21 cellular contexts compared by ENCODE assay signal in the genomic region with DNA sequence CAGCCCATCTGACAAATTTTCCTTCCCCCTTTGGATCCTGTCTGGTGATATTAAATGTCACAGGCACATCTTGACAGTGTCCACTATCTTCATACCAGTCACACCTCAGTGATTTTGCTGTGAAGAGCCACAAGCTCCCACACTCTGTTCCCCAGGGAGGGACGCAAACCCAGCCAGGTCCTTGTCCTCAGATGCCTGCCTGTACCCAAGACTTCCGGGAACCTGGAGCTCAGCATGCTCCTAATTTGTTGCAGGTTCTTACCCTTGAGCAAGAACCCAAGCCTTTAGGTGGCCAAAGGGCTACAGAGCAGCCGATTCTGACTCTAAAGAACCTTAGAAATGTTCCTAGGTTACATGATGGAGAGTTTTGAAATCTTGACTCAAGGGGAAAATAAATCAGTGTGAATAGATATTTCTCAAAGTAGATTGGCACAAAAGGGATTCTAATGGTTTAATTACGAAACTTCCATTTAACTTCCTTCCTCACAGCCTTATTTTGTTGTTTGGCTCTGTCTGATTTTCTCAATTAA.
A peak's percentile ranks its signal among the peaks of the same experiment; 100 is the strongest.
DNase-seq lines count a peak whose midpoint lies in the region; ATAC-seq and TF ChIP-seq lines count a peak whose summit lies in the region.
"Had no signal": no experiment of that assay in that cellular context is flagged by ENCODE, and none has a peak within 500 bp of the region (broad histone marks: within the 10 kb centered on the region; RNA-seq: fewer than 3 reads in every experiment).

No MANE protein-coding gene starts in this region.

- no peak overlapping the region for H3K4me3 Mint-ChIP-seq in naive B cell
- H3K4me3 Mint-ChIP-seq in stimulated activated naive CD8-positive, alpha-beta T cell treated with anti-CD3 and anti-CD28 coated beads, Interleukin-15, amount 100 ng/mL, for 72 hours: no peak overlapping the region
- H3K4me3 Mint-ChIP-seq: CD8-positive, alpha-beta memory T cell had no signal

- peaks cover 0 to 7% (median 5%) of the 10 kb centered on the region in 3 donors for H3K4me1 Mint-ChIP-seq in naive B cell
- H3K4me1 Mint-ChIP-seq in stimulated activated naive CD8-positive, alpha-beta T cell treated with anti-CD3 and anti-CD28 coated beads, Interleukin-15, amount 100 ng/mL, for 72 hours: no peaks in the 10 kb centered on the region
- H3K4me1 Mint-ChIP-seq: CD8-positive, alpha-beta memory T cell had no signal

- ATAC-seq in naive B cell (ENCODE audit: low read depth in 2 of 2) (no peak), omental fat pad (ENCODE audit: low FRiP score) (no peak)
- no peak for ATAC-seq in stimulated activated naive CD8-positive, alpha-beta T cell treated with anti-CD3 and anti-CD28 coated beads, Interleukin-15, amount 100 ng/mL, for 72 hours

- peak overlapping the region in 9 of 11 experiments; percentile 24 to 60 (median 39); a peak in 14 of 22 replicates for H3K4me2 ChIP-seq in BLaER1 treated with 17β-estradiol and CSF1 and Interleukin-3, amounts not matched to agents 10 nM and 100 nM
- H3K4me2 ChIP-seq: KMS-11 had no signal

- TF ChIP-seq CTCF in omental fat pad (IDR thresholded peaks at IDR 0.05): no peak

- peak overlapping the region in 4 of 6 donors; percentile 59 to 85 (median 78) for H3K27ac Mint-ChIP-seq in naive B cell
- H3K27ac Mint-ChIP-seq in stimulated activated naive CD8-positive, alpha-beta T cell treated with anti-CD3 and anti-CD28 coated beads, Interleukin-15, amount 100 ng/mL, for 72 hours: no peak overlapping the region

- no peak for DNase-seq in adipocyte (ENCODE audit: low read depth)
- no peak for DNase-seq in naive B cell
- DNase-seq in omental fat pad (ENCODE audit: low spot score): no peak
- no peak for DNase-seq in stimulated activated naive CD8-positive, alpha-beta T cell treated with anti-CD3 and anti-CD28 coated beads, Interleukin-15, amount 100 ng/mL, for 72 hours
- no peak for DNase-seq in activated CD4-positive, alpha-beta T cell treated with anti-CD3 and anti-CD28 coated beads, Interleukin-2, amount 50 U/mL, for 4 hours
- DNase-seq: ACHN; Calu3; CD8-positive, alpha-beta memory T cell; GDM1; IMR-90; NCI-H1092 treated with DMSO at 0.1 percent for 48 hours; NCI-H1436 treated with DMSO at 0.1 percent for 48 hours; NCI-H1930; NCI-H226; NCI-H524; NCI-H774; Peyer's patch had no signal

- no peaks in the 10 kb centered on the region for H3K9me3 Mint-ChIP-seq in naive B cell
- H3K9me3 Mint-ChIP-seq in stimulated activated naive CD8-positive, alpha-beta T cell treated with anti-CD3 and anti-CD28 coated beads, Interleukin-15, amount 100 ng/mL, for 72 hours: no peaks in the 10 kb centered on the region
- H3K9me3 Mint-ChIP-seq: CD8-positive, alpha-beta memory T cell had no signal

- H3K4me1 ChIP-seq in BLaER1 treated with 17β-estradiol and CSF1 and Interleukin-3, amounts not matched to agents 10 nM and 100 nM: peaks cover 0 to 13% (median 8%) of the 10 kb centered on the region in 10 experiments; a peak in 11 of 20 replicates
- H3K4me1 ChIP-seq in adipocyte (ENCODE audit: control insufficient read depth, insufficient read depth, low read length) (peaks cover 24% of the 10 kb centered on the region), subcutaneous abdominal adipose tissue (ENCODE audit: control insufficient read depth in 5 of 5, insufficient read depth in 5 of 5, low read length in 5 of 5) (peaks cover 0 to 23% (median 22%) of the 10 kb centered on the region in 5 donors)
- H3K4me1 ChIP-seq: Peyer's patch had no signal

- no peaks in the 10 kb centered on the region for H3K9me3 ChIP-seq in BLaER1 treated with 17β-estradiol and CSF1 and Interleukin-3, amounts not matched to agents 10 nM and 100 nM (replicated peaks in 1 of 11)
- H3K9me3 ChIP-seq in adipocyte (ENCODE audit: control insufficient read depth, low read length): no peaks in the 10 kb centered on the region
- no peaks in the 10 kb centered on the region for H3K9me3 ChIP-seq in subcutaneous abdominal adipose tissue (ENCODE audit: control insufficient read depth in 5 of 5, low read length in 5 of 5)
- H3K9me3 ChIP-seq: Peyer's patch had no signal

- H3K4me3 ChIP-seq in BLaER1 treated with 17β-estradiol and CSF1 and Interleukin-3, amounts not matched to agents 10 nM and 100 nM: no peak overlapping the region
- H3K4me3 ChIP-seq in adipocyte (ENCODE audit: low read length): peak overlapping the region; percentile 29
- H3K4me3 ChIP-seq in subcutaneous abdominal adipose tissue (ENCODE audit: low read depth in 1 of 5, low read length in 5 of 5): no peak overlapping the region
- H3K4me3 ChIP-seq: Peyer's patch had no signal

- H3K36me3 Mint-ChIP-seq in naive B cell: peaks cover 17 to 24% of the 10 kb centered on the region in 2 donors

- no peaks in the 10 kb centered on the region for H3K27me3 Mint-ChIP-seq in naive B cell
- H3K27me3 Mint-ChIP-seq in stimulated activated naive CD8-positive, alpha-beta T cell treated with anti-CD3 and anti-CD28 coated beads, Interleukin-15, amount 100 ng/mL, for 72 hours: no peaks in the 10 kb centered on the region

- no peak overlapping the region for H3K9ac ChIP-seq in BLaER1 treated with 17β-estradiol and CSF1 and Interleukin-3, amounts not matched to agents 10 nM and 100 nM
- H3K9ac ChIP-seq in adipocyte (ENCODE audit: low read length): no peak overlapping the region
- H3K9ac ChIP-seq in subcutaneous abdominal adipose tissue (ENCODE audit: low read length in 5 of 5): no peak overlapping the region
- H3K9ac ChIP-seq: KMS-11 had no signal

- peaks cover 0 to 10% (median 0%) of the 10 kb centered on the region in 11 experiments; a peak in 4 of 22 replicates for H3K36me3 ChIP-seq in BLaER1 treated with 17β-estradiol and CSF1 and Interleukin-3, amounts not matched to agents 10 nM and 100 nM
- H3K36me3 ChIP-seq in adipocyte (ENCODE audit: control insufficient read depth, insufficient read depth, low read length, severe bottlenecking): no peaks in the 10 kb centered on the region
- H3K36me3 ChIP-seq in subcutaneous abdominal adipose tissue (ENCODE audit: control insufficient read depth in 5 of 5, insufficient read depth in 5 of 5, low read length in 5 of 5): peaks cover 0 to 6% (median 3%) of the 10 kb centered on the region in 5 donors

- H3K27ac ChIP-seq in BLaER1 treated with 17β-estradiol and CSF1 and Interleukin-3, amounts not matched to agents 10 nM and 100 nM: 0 out of 22 replicates have a peak overlapping the region, but pooled peaks of 1 of the 11 experiments have one; percentile 23
- peak overlapping the region; percentile 6 for H3K27ac ChIP-seq in subcutaneous abdominal adipose tissue (ENCODE audit: low read depth, low read length)
- H3K27ac ChIP-seq: C4-2B, KMS-11, Peyer's patch had no signal

- 0 out of 22 replicates have a peak, but pooled peaks cover 0 to 2% (median 0%) of the 10 kb centered on the region in 11 experiments for H4K20me1 ChIP-seq in BLaER1 treated with 17β-estradiol and CSF1 and Interleukin-3, amounts not matched to agents 10 nM and 100 nM

- no peaks in the 10 kb centered on the region for H3K27me3 ChIP-seq in BLaER1 treated with 17β-estradiol and CSF1 and Interleukin-3, amounts not matched to agents 10 nM and 100 nM
- H3K27me3 ChIP-seq in adipocyte (replicated peaks; ENCODE audit: control insufficient read depth, insufficient read depth, low read length) (no peaks in the 10 kb centered on the region), subcutaneous abdominal adipose tissue (ENCODE audit: control insufficient read depth in 5 of 5, insufficient read depth in 4 of 5, low read length in 5 of 5) (no peaks in the 10 kb centered on the region)
- H3K27me3 ChIP-seq: Peyer's patch had no signal

Comparison
In these comparisons a context has a peak if more than half of its experiments do, and no peak if none do; other contexts are left out.
1. H3K27ac Mint-ChIP-seq: peak in naive B cell (4 of 6); none in stimulated activated naive CD8-positive, alpha-beta T cell treated with anti-CD3 and anti-CD28 coated beads, Interleukin-15, amount 100 ng/mL, for 72 hours (0 of 2).